ENCODE assay signal across 1 cellular context in genomic region chr18:55243852-55244251, GRCh38.
TF ChIP-seq lines count a peak whose summit lies in the region.

No MANE protein-coding gene starts in this region.

TF ChIP-seq in GM23338, 12 proteins besides CTCF, POLR2A, EP300 and RAD21:
- TF ChIP-seq, protein P1, sequence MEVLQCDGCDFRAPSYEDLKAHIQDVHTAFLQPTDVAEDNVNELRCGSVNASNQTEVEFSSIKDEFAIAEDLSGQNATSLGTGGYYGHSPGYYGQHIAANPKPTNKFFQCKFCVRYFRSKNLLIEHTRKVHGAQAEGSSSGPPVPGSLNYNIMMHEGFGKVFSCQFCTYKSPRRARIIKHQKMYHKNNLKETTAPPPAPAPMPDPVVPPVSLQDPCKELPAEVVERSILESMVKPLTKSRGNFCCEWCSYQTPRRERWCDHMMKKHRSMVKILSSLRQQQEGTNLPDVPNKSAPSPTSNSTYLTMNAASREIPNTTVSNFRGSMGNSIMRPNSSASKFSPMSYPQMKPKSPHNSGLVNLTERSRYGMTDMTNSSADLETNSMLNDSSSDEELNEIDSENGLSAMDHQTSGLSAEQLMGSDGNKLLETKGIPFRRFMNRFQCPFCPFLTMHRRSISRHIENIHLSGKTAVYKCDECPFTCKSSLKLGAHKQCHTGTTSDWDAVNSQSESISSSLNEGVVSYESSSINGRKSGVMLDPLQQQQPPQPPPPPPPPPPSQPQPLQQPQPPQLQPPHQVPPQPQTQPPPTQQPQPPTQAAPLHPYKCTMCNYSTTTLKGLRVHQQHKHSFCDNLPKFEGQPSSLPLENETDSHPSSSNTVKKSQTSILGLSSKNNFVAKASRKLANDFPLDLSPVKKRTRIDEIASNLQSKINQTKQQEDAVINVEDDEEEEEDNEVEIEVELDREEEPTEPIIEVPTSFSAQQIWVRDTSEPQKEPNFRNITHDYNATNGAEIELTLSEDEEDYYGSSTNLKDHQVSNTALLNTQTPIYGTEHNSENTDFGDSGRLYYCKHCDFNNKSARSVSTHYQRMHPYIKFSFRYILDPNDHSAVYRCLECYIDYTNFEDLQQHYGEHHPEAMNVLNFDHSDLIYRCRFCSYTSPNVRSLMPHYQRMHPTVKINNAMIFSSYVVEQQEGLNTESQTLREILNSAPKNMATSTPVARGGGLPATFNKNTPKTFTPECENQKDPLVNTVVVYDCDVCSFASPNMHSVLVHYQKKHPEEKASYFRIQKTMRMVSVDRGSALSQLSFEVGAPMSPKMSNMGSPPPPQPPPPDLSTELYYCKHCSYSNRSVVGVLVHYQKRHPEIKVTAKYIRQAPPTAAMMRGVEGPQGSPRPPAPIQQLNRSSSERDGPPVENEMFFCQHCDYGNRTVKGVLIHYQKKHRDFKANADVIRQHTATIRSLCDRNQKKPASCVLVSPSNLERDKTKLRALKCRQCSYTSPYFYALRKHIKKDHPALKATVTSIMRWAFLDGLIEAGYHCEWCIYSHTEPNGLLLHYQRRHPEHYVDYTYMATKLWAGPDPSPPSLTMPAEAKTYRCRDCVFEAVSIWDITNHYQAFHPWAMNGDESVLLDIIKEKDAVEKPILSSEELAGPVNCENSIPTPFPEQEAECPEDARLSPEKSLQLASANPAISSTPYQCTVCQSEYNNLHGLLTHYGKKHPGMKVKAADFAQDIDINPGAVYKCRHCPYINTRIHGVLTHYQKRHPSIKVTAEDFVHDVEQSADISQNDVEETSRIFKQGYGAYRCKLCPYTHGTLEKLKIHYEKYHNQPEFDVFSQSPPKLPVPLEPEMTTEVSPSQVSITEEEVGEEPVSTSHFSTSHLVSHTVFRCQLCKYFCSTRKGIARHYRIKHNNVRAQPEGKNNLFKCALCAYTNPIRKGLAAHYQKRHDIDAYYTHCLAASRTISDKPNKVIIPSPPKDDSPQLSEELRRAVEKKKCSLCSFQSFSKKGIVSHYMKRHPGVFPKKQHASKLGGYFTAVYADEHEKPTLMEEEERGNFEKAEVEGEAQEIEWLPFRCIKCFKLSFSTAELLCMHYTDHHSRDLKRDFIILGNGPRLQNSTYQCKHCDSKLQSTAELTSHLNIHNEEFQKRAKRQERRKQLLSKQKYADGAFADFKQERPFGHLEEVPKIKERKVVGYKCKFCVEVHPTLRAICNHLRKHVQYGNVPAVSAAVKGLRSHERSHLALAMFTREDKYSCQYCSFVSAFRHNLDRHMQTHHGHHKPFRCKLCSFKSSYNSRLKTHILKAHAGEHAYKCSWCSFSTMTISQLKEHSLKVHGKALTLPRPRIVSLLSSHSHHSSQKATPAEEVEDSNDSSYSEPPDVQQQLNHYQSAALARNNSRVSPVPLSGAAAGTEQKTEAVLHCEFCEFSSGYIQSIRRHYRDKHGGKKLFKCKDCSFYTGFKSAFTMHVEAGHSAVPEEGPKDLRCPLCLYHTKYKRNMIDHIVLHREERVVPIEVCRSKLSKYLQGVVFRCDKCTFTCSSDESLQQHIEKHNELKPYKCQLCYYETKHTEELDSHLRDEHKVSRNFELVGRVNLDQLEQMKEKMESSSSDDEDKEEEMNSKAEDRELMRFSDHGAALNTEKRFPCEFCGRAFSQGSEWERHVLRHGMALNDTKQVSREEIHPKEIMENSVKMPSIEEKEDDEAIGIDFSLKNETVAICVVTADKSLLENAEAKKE (CRISPR knock-in tag; IDR thresholded peaks at IDR 0.05), result no peak
- TF ChIP-seq STAT1 (IDR thresholded peaks at IDR 0.05; ENCODE audit: unreplicated experiment) (no peak), JUNB (IDR thresholded peaks at IDR 0.05; ENCODE audit: unreplicated experiment) (no peak), REST (IDR thresholded peaks at IDR 0.05; ENCODE audit: unreplicated experiment) (no peak), CREB1 (CRISPR knock-in tag; IDR thresholded peaks at IDR 0.05; ENCODE audit: low read depth) (no peak), NANOG (IDR thresholded peaks at IDR 0.05; ENCODE audit: borderline replicate concordance) (no peak), ZNF331 (CRISPR knock-in tag; IDR thresholded peaks at IDR 0.05; ENCODE audit: low read depth) (no peak), ZNF114 (CRISPR knock-in tag; IDR thresholded peaks at IDR 0.05) (no peak), POLR2AphosphoS5 (IDR thresholded peaks at IDR 0.05; ENCODE audit: low read depth) (no peak), EZH2 (IDR thresholded peaks at IDR 0.05; ENCODE audit: low read depth, unreplicated experiment) (no peak), EZH2phosphoT487 (IDR thresholded peaks at IDR 0.05; ENCODE audit: unreplicated experiment) (no peak)
- TF ChIP-seq, protein P2, sequence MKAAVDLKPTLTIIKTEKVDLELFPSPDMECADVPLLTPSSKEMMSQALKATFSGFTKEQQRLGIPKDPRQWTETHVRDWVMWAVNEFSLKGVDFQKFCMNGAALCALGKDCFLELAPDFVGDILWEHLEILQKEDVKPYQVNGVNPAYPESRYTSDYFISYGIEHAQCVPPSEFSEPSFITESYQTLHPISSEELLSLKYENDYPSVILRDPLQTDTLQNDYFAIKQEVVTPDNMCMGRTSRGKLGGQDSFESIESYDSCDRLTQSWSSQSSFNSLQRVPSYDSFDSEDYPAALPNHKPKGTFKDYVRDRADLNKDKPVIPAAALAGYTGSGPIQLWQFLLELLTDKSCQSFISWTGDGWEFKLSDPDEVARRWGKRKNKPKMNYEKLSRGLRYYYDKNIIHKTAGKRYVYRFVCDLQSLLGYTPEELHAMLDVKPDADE (IDR thresholded peaks at IDR 0.05), result no peak
